ENCODE assay signal across 24 cellular contexts in genomic region chr12:3611853-3612703, GRCh38.
DNase-seq lines count a peak whose midpoint lies in the region; ATAC-seq and TF ChIP-seq lines count a peak whose summit lies in the region.
"Had no signal": no experiment of that assay in that cellular context is flagged by ENCODE, and none has a peak within 500 bp of the region (broad histone marks: within the 10 kb centered on the region; RNA-seq: fewer than 3 reads in every experiment).

No MANE protein-coding gene starts in this region.

- no peak overlapping the region for H3K9ac ChIP-seq in GM23248

- no peaks in the 10 kb centered on the region for H3K9me2 ChIP-seq in GM23248 (ENCODE audit: insufficient read depth)

- H3K27me3 ChIP-seq in GM23248 (replicated peaks; ENCODE audit: insufficient read depth) (no peaks in the 10 kb centered on the region; the same call in 1 of the 2 replicates), right cardiac atrium (ENCODE audit: control insufficient read depth, insufficient read depth) (no peaks in the 10 kb centered on the region), spleen (replicated peaks in 1 of 7) (no peaks in the 10 kb centered on the region)
- H3K27me3 ChIP-seq: ascending aorta, dorsolateral prefrontal cortex, pancreas, sigmoid colon, tibial artery had no signal

- no peaks in the 10 kb centered on the region for H4K20me1 ChIP-seq in GM23248 (ENCODE audit: insufficient read depth)

- no peaks in the 10 kb centered on the region for H3F3A ChIP-seq in GM23248 (ENCODE audit: insufficient read depth)

- no peak for TF ChIP-seq CTCF in spleen (IDR thresholded peaks at IDR 0.05 in 8 of 11, conservative IDR thresholded peaks at IDR 0.05 in 3 of 11)

- ATAC-seq in right cardiac atrium (peak; percentile 56 to 64), GM21619 (IDR thresholded peaks at IDR 0.05; ENCODE audit: unreplicated experiment) (no peak)
- ATAC-seq: activated CD8-positive, alpha-beta memory T cell treated with anti-CD3 and anti-CD28 coated beads, Interleukin-2, amount 10 ng/mL, durations not matched to agents 7 days and 5 days; activated naive CD4-positive, alpha-beta T cell treated with anti-CD3 and anti-CD28 coated beads, Interleukin-2, amount 50 U/mL, for 72 hours; stimulated activated memory B cell treated with anti-CD40 and anti-IgM and Interleukin-4, amounts not matched to agents 10 μg/mL and 1 μg/mL and 100 μg/mL, for 72 hours had no signal

- H3K4me3 ChIP-seq in GM23248 (no peak overlapping the region), right cardiac atrium (ENCODE audit: low read length) (no peak overlapping the region), spleen (no peak overlapping the region)
- H3K4me3 ChIP-seq: ascending aorta, dorsolateral prefrontal cortex, pancreas, sigmoid colon, tibial artery had no signal

- no peaks in the 10 kb centered on the region for H3K4me1 ChIP-seq in GM23248 (ENCODE audit: insufficient read depth)
- peaks cover 2% of the 10 kb centered on the region for H3K4me1 ChIP-seq in right cardiac atrium (ENCODE audit: control insufficient read depth, insufficient read depth, low read length)
- peaks cover 0 to 5% (median 0%) of the 10 kb centered on the region in 6 donors for H3K4me1 ChIP-seq in spleen
- H3K4me1 ChIP-seq: pancreas had no signal

- H3K4me2 ChIP-seq in GM23248 (ENCODE audit: unreplicated experiment): no peak overlapping the region

- DNase-seq in GM23248 (peak; percentile 3), NCI-H774 (lab: John Stamatoyannopoulos, UW) (peak; percentile 62), right cardiac atrium (no peak), spleen (peak; percentile 47), SW 1271 (lab: John Stamatoyannopoulos, UW) (no peak), islet precursor cell (no peak)
- DNase-seq: activated CD4-positive, alpha-beta T cell treated with anti-CD3 and anti-CD28 coated beads, Interleukin-2, amount 10 ng/mL, durations not matched to agents 7 days and 5 days; activated CD8-positive, alpha-beta memory T cell treated with anti-CD3 and anti-CD28 coated beads, Interleukin-2, amount 10 ng/mL, durations not matched to agents 7 days and 5 days; foreskin melanocyte; KBM-7; kidney glomerular epithelial cell; NCI-H1436; NCI-H345; pancreas; sigmoid colon; stimulated activated CD4-positive, alpha-beta T cell treated with anti-CD3 and anti-CD28 coated beads, Interleukin-1b, Interleukin-23, amount 100 ng/mL, for 48 hours; T-helper 2 cell had no signal

- no peaks in the 10 kb centered on the region for H3K9me3 ChIP-seq in GM23248 (ENCODE audit: low read depth)
- H3K9me3 ChIP-seq in right cardiac atrium (ENCODE audit: control insufficient read depth, low read length): no peaks in the 10 kb centered on the region
- peaks cover 0 to 25% (median 15%) of the 10 kb centered on the region in 8 donors for H3K9me3 ChIP-seq in spleen
- H3K9me3 ChIP-seq: ascending aorta, pancreas, sigmoid colon, tibial artery had no signal

- in situ Hi-C loops in GM23248 (cut with MboI): no loop called here

- TF ChIP-seq POLR2A in spleen (IDR thresholded peaks at IDR 0.05): no peak

- WGBS in GM23248 (ENCODE audit: low coverage in 1 of 2, low lambda C conversion rate in 2 of 2, missing lambda C conversion rate in 2 of 2), 2 experiments: 43 to 52% methylated on average over 8 of the region's 8 CpGs
- WGBS in right cardiac atrium: 59% methylated on average over 8 of the region's 8 CpGs
- WGBS in spleen, 5 donors: 70 to 88% (median 84%) methylated on average over 8 of the region's 8 CpGs

- H3K27ac ChIP-seq in GM23248 (no peak overlapping the region), right cardiac atrium (ENCODE audit: low read length) (peak overlapping the region; percentile 83), spleen (no peak overlapping the region)
- H3K27ac ChIP-seq: epithelial cell of prostate, pancreas, sigmoid colon, tibial artery had no signal

- intact Hi-C loops in right cardiac atrium (cut with DNase I) (no loop called here), spleen (cut with DNase I; ENCODE audit: low total_unique reads) (no loop called here)

- H2AFZ ChIP-seq in GM23248: no peak overlapping the region

- H3K36me3 ChIP-seq in GM23248 (ENCODE audit: low read depth) (no peaks in the 10 kb centered on the region), spleen (peaks cover 0 to 82% (median 28%) of the 10 kb centered on the region in 6 donors)
- H3K36me3 ChIP-seq: ascending aorta, pancreas, sigmoid colon had no signal

- no peaks in the 10 kb centered on the region for H3K79me2 ChIP-seq in GM23248 (ENCODE audit: insufficient read depth)

Comparison
In these comparisons a context has a peak if more than half of its experiments do, and no peak if none do; other contexts are left out.
1. DNase-seq: peak in GM23248 (single experiment), NCI-H774 (single experiment) and spleen (single experiment); none in right cardiac atrium (0 of 3), SW 1271 (0 of 2) and islet precursor cell (single experiment).